Comparison of ENCODE assay signal across 8 cellular contexts in genomic region chr7:94087664-94088352, GRCh38.
DNase-seq lines count a peak whose midpoint lies in the region; ATAC-seq and TF ChIP-seq lines count a peak whose summit lies in the region.

No MANE protein-coding gene starts in this region.

- H3K4me1 ChIP-seq in neuronal stem cell (ENCODE audit: control insufficient read depth in 2 of 2, insufficient read depth in 1 of 2, low read depth in 1 of 2, low read length in 2 of 2): peaks cover 10 to 12% of the 10 kb centered on the region in 2 donors
- H3K4me1 ChIP-seq in urinary bladder (ENCODE audit: insufficient read depth): no peaks in the 10 kb centered on the region

- no peak overlapping the region for H3K23ac ChIP-seq in neuronal stem cell (ENCODE audit: low read depth, low read length, poor library complexity)

- no peak overlapping the region for H2BK120ac ChIP-seq in neuronal stem cell (ENCODE audit: low read depth, low read length)

- no peak overlapping the region for H2BK15ac ChIP-seq in neuronal stem cell (ENCODE audit: low read length)

- no peak overlapping the region for H3K4me2 ChIP-seq in neuronal stem cell (ENCODE audit: insufficient read depth, low read length, poor library complexity, severe bottlenecking)

- no CpG with 5 or more reads among the region's 6 CpGs for WGBS in neuronal stem cell (ENCODE audit: extremely low coverage in 2 of 2, insufficient read length in 2 of 2, insufficient replicate concordance in 1 of 2), 2 donors
- 17% methylated on average over 6 of the region's 6 CpGs for WGBS in urinary bladder

- no peak overlapping the region for H2BK5ac ChIP-seq in neuronal stem cell (ENCODE audit: low read length)

- ATAC-seq in GM19468 (IDR thresholded peaks at IDR 0.05; ENCODE audit: extremely low read depth, unreplicated experiment) (peak; percentile 97), HG03558 (IDR thresholded peaks at IDR 0.05; ENCODE audit: extremely low read depth, unreplicated experiment) (peak; percentile 98)

- no peaks in the 10 kb centered on the region for H3K36me3 ChIP-seq in neuronal stem cell (replicated peaks in 1 of 2; ENCODE audit: control insufficient read depth in 2 of 2, insufficient read depth in 2 of 2, low read length in 2 of 2)
- H3K36me3 ChIP-seq in urinary bladder (ENCODE audit: insufficient read depth): no peaks in the 10 kb centered on the region

- DNase-seq in DMS79 (lab: John Stamatoyannopoulos, UW) (peak; percentile 36), NCI-H774 (lab: John Stamatoyannopoulos, UW) (peak; percentile 55), activated T-cell treated with anti-CD3 and anti-CD28 coated beads for 4 hours (peak; percentile 33), fibroblast of villous mesenchyme (ENCODE audit: low read depth) (peak; percentile 89), neuronal stem cell (ENCODE audit: low spot score) (peak; percentile 43)

- H3K9ac ChIP-seq in neuronal stem cell (ENCODE audit: low read depth, low read length, poor library complexity): no peak overlapping the region

- no peak overlapping the region for H4K91ac ChIP-seq in neuronal stem cell (ENCODE audit: low read depth, low read length, poor library complexity)

- H3K14ac ChIP-seq in neuronal stem cell (ENCODE audit: low read length): no peak overlapping the region

- no peak overlapping the region for H3K4ac ChIP-seq in neuronal stem cell (ENCODE audit: low read length)

- no peak overlapping the region for H3K18ac ChIP-seq in neuronal stem cell (ENCODE audit: low read length)

- H4K8ac ChIP-seq in neuronal stem cell (ENCODE audit: low read depth, low read length): no peak overlapping the region

- H2AK5ac ChIP-seq in neuronal stem cell (ENCODE audit: low read depth, low read length): no peak overlapping the region

- H3K27ac ChIP-seq in neuronal stem cell (replicated peaks; ENCODE audit: low read length) (no peak overlapping the region), urinary bladder (ENCODE audit: low read depth) (no peak overlapping the region)

- peak overlapping the region; percentile 64 for H2AFZ ChIP-seq in neuronal stem cell (ENCODE audit: low read length)

- no peaks in the 10 kb centered on the region for H3K79me1 ChIP-seq in neuronal stem cell (ENCODE audit: low read depth, low read length)

- no peaks in the 10 kb centered on the region for H3K27me3 ChIP-seq in neuronal stem cell (ENCODE audit: control insufficient read depth in 3 of 3, insufficient read depth in 3 of 3, low read depth in 1 of 3, low read length in 3 of 3)

- H3K9me3 ChIP-seq in neuronal stem cell (replicated peaks in 1 of 2; ENCODE audit: control insufficient read depth in 2 of 2, insufficient read depth in 1 of 2, low read depth in 1 of 2, low read length in 2 of 2): no peaks in the 10 kb centered on the region

- TF ChIP-seq CTCF in fibroblast of villous mesenchyme (IDR thresholded peaks at IDR 0.05; ENCODE audit: insufficient read depth, low read depth, low read length): peak; percentile 73

- H2BK12ac ChIP-seq in neuronal stem cell (ENCODE audit: low read length): no peak overlapping the region

- H3K4me3 ChIP-seq in fibroblast of villous mesenchyme (ENCODE audit: low read depth, low read length) (peak overlapping the region; percentile 35), neuronal stem cell (ENCODE audit: low read length in 2 of 2) (no peak overlapping the region), urinary bladder (ENCODE audit: low read depth, low read length) (peak overlapping the region; percentile 17)

Comparison
In these comparisons a context has a peak if more than half of its experiments do, and no peak if none do; other contexts are left out.
1. DNase-seq: peak in every context shown above with its lines; median percentile 89 in fibroblast of villous mesenchyme; 55 in NCI-H774; 43 in neuronal stem cell; 36 in DMS79; 33 in activated T-cell treated with anti-CD3 and anti-CD28 coated beads for 4 hours.
2. H3K4me3 ChIP-seq: peak in fibroblast of villous mesenchyme (single experiment) and urinary bladder (single experiment); none in neuronal stem cell (0 of 2).